Comparison of ENCODE assay signal across 28 cellular contexts in genomic region chr20:22491188-22491500, GRCh38.
DNase-seq lines count a peak whose midpoint lies in the region; ATAC-seq, FAIRE-seq and TF ChIP-seq lines count a peak whose summit lies in the region.
"Had no signal": no experiment of that assay in that cellular context is flagged by ENCODE, and none has a peak within 500 bp of the region (broad histone marks: within the 10 kb centered on the region; RNA-seq: fewer than 3 reads in every experiment).

No MANE protein-coding gene starts in this region.

- TF ChIP-seq EP300 in HepG2 (IDR thresholded peaks at IDR 0.05; ENCODE audit: low read depth in 2 of 2, low read length in 2 of 2) (no peak), HepG2 (CRISPR knock-in tag; IDR thresholded peaks at IDR 0.05; ENCODE audit: borderline replicate concordance) (no peak)

- no peaks in the 10 kb centered on the region for H3K36me3 ChIP-seq in body of pancreas (replicated peaks in 1 of 2; ENCODE audit: insufficient read depth in 1 of 2, low read depth in 2 of 2)
- no peaks in the 10 kb centered on the region for H3K36me3 ChIP-seq in HepG2 (replicated peaks in 1 of 2; ENCODE audit: control insufficient read depth in 1 of 2, insufficient read depth in 2 of 2, low read length in 2 of 2)
- H3K36me3 ChIP-seq: prostate gland, sigmoid colon, thyroid gland, WERI-Rb-1 had no signal

- no peak overlapping the region for H2BK15ac ChIP-seq in H9 (ENCODE audit: low read depth, low read length)

- CTCF ChIA-PET in HepG2 (lab: Yijun Ruan, JAX; ENCODE audit: low intra/inter-chr PET ratio, low total read pairs) = interaction anchor here (1.7 to 2.4 kb wide), 2 partner anchors 38 to 95 kb away, joined by 7 to 27 read pairs; partner anchors contain the start of gene FOXA2

- no peak overlapping the region for H3K4me2 ChIP-seq in H9 (ENCODE audit: insufficient read depth, insufficient read length, low read length)
- peak overlapping the region; percentile 87 for H3K4me2 ChIP-seq in HepG2 (ENCODE audit: low read depth, low read length)
- H3K4me2 ChIP-seq: PC-9 had no signal

- H3K27ac Mint-ChIP-seq in H9 = no peak overlapping the region
- H3K27ac Mint-ChIP-seq in progenitor cell of endocrine pancreas = peak overlapping the region; percentile 99
- H3K27ac Mint-ChIP-seq: activated T-cell treated with anti-CD3 and anti-CD28 coated beads, Interleukin-2, amount 50 U/mL, for 24 hours; CD14-positive monocyte; stimulated activated naive CD8-positive, alpha-beta T cell treated with anti-CD3 and anti-CD28 coated beads, Interleukin-15, Interleukin-2, amounts not matched to agents 100 ng/mL and 50 ng/mL, for 24 hours had no signal

- peaks cover 6% of the 10 kb centered on the region; the same call in 1 of the 2 replicates for H3K4me1 ChIP-seq in H9 (ENCODE audit: insufficient read depth, low read length)
- peaks cover 43% of the 10 kb centered on the region for H3K4me1 ChIP-seq in body of pancreas
- H3K4me1 ChIP-seq in HepG2 (ENCODE audit: insufficient read depth, low read length) = peaks cover 53% of the 10 kb centered on the region
- H3K4me1 ChIP-seq: prostate gland, sigmoid colon had no signal

- intact Hi-C loops in body of pancreas (cut with DNase I) (loop anchor here (10.0 kb wide), 1 partner anchor 74 kb away; no protein-coding TSS in a partner anchor), HepG2 (cut with micrococcal nuclease; ENCODE audit: unreplicated experiment) (loop anchor here (2.0 kb wide), 4 partner anchors 60 to 152 kb away; no protein-coding TSS in a partner anchor)

- DNase-seq in H9 (no peak), body of pancreas (no peak), HepG2 (ENCODE audit: low spot score) (no peak), progenitor cell of endocrine pancreas (ENCODE audit: low spot score, unreplicated experiment) (no peak), NCI-H1105 treated with DMSO at 0.1 percent for 48 hours (lab: John Stamatoyannopoulos, UW) (no peak), activated gamma-delta T cell (lab: John Stamatoyannopoulos, UW) (no peak)
- DNase-seq: activated CD4-positive, alpha-beta T cell treated with anti-CD3 and anti-CD28 coated beads for 48 hours; activated naive CD4-positive, alpha-beta T cell; activated T-cell treated with anti-CD3 and anti-CD28 coated beads, Interleukin-2, amount 50 U/mL, for 24 hours; cerebellar nuclear complex; KBM-7; NCI-H2171; NCI-H524; PC-9; Right ventricle myocardium superior; stimulated activated CD4-positive, alpha-beta T cell treated with anti-CD3 and anti-CD28 coated beads, Interleukin-15, amount 100 ng/mL, for 24 hours; WERI-Rb-1 had no signal

- BruUV-seq in HepG2 (replicated peaks; lab: Mats Ljungman, UMichigan) = no TSS peak

- FAIRE-seq in HepG2 (lab: Jason Lieb, UNC) = no peak
- FAIRE-seq: D721Med had no signal

- no peak overlapping the region for H4K8ac ChIP-seq in H9 (replicated peaks; ENCODE audit: insufficient read length, low read depth, low read length)

- H3K36me3 Mint-ChIP-seq in H9 (ENCODE audit: insufficient read depth in 1 of 3, low read depth in 3 of 3) (no peaks in the 10 kb centered on the region), progenitor cell of endocrine pancreas (ENCODE audit: insufficient read depth) (peaks cover 3% of the 10 kb centered on the region)
- H3K36me3 Mint-ChIP-seq: CD14-positive monocyte had no signal

- H3K4me1 Mint-ChIP-seq in H9 (peaks cover 19 to 21% of the 10 kb centered on the region in 2 experiments), progenitor cell of endocrine pancreas (ENCODE audit: low read depth) (peaks cover 52% of the 10 kb centered on the region)
- H3K4me1 Mint-ChIP-seq: CD14-positive monocyte had no signal

- no peak overlapping the region for H4K5ac ChIP-seq in H9 (ENCODE audit: insufficient read length, low read depth, low read length)

- POLR2A ChIA-PET in HepG2 (lab: Yijun Ruan, JAX) = interaction anchor here (0.6 to 5.0 kb wide), 33 partner anchors 9 to 1170 kb away, joined by 3 to 147 read pairs (median 7); partner anchors contain the start of genes FOXA2 and NXT1

- H3K27ac ChIP-seq in H9 (ENCODE audit: insufficient read length, low read depth, low read length) (no peak overlapping the region), body of pancreas (peak overlapping the region; percentile 89 to 97 (median 95)), HepG2 (ENCODE audit: extremely low read length, insufficient read depth, low read length) (peak overlapping the region; percentile 84)
- H3K27ac ChIP-seq: PC-9, sigmoid colon, WERI-Rb-1 had no signal

- H3K9me3 ChIP-seq in H9 (ENCODE audit: control insufficient read depth, low read depth, low read length) = no peaks in the 10 kb centered on the region
- no peaks in the 10 kb centered on the region for H3K9me3 ChIP-seq in body of pancreas
- 0 out of 2 replicates have a peak, but pooled peaks cover 4% of the 10 kb centered on the region for H3K9me3 ChIP-seq in HepG2 (ENCODE audit: low read length)
- H3K9me3 ChIP-seq: mucosa of descending colon, prostate gland, sigmoid colon, thyroid gland had no signal

- no peak overlapping the region for H3K9ac ChIP-seq in H9 (ENCODE audit: extremely low read depth, insufficient read length, low read length)
- H3K9ac ChIP-seq in HepG2 (ENCODE audit: insufficient read depth, low read depth, low read length) = peak overlapping the region; percentile 69; the same call in 1 of the 2 replicates

- H4K20me1 ChIP-seq in H9 (ENCODE audit: control insufficient read depth, insufficient read depth, insufficient read length) = no peaks in the 10 kb centered on the region
- H4K20me1 ChIP-seq in HepG2 (ENCODE audit: insufficient read depth, low read length) = no peaks in the 10 kb centered on the region

- no peak overlapping the region for H2BK12ac ChIP-seq in H9 (ENCODE audit: insufficient read length, low read depth, low read length)

- no peak overlapping the region for H2BK20ac ChIP-seq in H9 (ENCODE audit: low read depth, low read length, poor library complexity, severe bottlenecking)

- H3K9me3 Mint-ChIP-seq in H9 (peaks cover 0 to 5% of the 10 kb centered on the region in 2 experiments; a peak in 1 of 5 replicates), progenitor cell of endocrine pancreas (ENCODE audit: low read depth) (peaks cover 9% of the 10 kb centered on the region)
- H3K9me3 Mint-ChIP-seq: activated T-cell treated with anti-CD3 and anti-CD28 coated beads, Interleukin-2, amount 50 U/mL, for 24 hours had no signal

- H3K56ac ChIP-seq in H9 (ENCODE audit: insufficient read length, low read depth, low read length) = no peak overlapping the region

- no peak overlapping the region; the same call in 1 of the 2 replicates for H3K14ac ChIP-seq in H9 (ENCODE audit: insufficient read depth, low read length)

- peak overlapping the region; percentile 46 for H3K18ac ChIP-seq in H9 (ENCODE audit: insufficient read length, low read depth, low read length)

- H3K79me1 ChIP-seq in H9 (ENCODE audit: insufficient read depth, low read depth, low read length, poor library complexity, severe bottlenecking) = no peaks in the 10 kb centered on the region

- H2AFZ ChIP-seq in H9 (ENCODE audit: low read length) (no peak overlapping the region), HepG2 (ENCODE audit: low read length) (no peak overlapping the region)
- H2AFZ ChIP-seq: PC-9 had no signal

- H3T11ph ChIP-seq in H9 (ENCODE audit: low read length) = no peak overlapping the region

- no peak for TF ChIP-seq POLR2A in body of pancreas (IDR thresholded peaks at IDR 0.05)
- no peak for TF ChIP-seq POLR2A in HepG2 (IDR thresholded peaks at IDR 0.05; ENCODE audit: insufficient read depth in 1 of 2, low read depth in 2 of 2, low read length in 2 of 2)

- H3K27me3 ChIP-seq in H9 (ENCODE audit: insufficient read depth, low read length) (no peaks in the 10 kb centered on the region), body of pancreas (no peaks in the 10 kb centered on the region), HepG2 (ENCODE audit: control insufficient read depth in 1 of 2, insufficient read depth in 2 of 2, low read length in 2 of 2) (no peaks in the 10 kb centered on the region)
- H3K27me3 ChIP-seq: thyroid gland had no signal

- H2BK120ac ChIP-seq in H9 (ENCODE audit: low read depth, low read length, poor library complexity, severe bottlenecking) = no peak overlapping the region

- H3K4me3 ChIP-seq in body of pancreas (no peak overlapping the region), HepG2 (replicated peaks in 1 of 3; ENCODE audit: insufficient read depth in 1 of 3, low read depth in 2 of 3, low read length in 3 of 3) (peak overlapping the region; percentile 5 to 61 (median 10); a peak in 4 of 6 replicates)
- H3K4me3 ChIP-seq: lung, mucosa of descending colon, PC-9, prostate gland, sigmoid colon, thyroid gland had no signal

- no peak for TF ChIP-seq RAD21 in HepG2 (CRISPR knock-in tag; IDR thresholded peaks at IDR 0.05)

- H4K91ac ChIP-seq in H9 (ENCODE audit: insufficient read length, low read depth, low read length) = no peak overlapping the region

- no peaks in the 10 kb centered on the region for H3K23me2 ChIP-seq in H9 (ENCODE audit: insufficient read length, low read depth, low read length, poor library complexity, severe bottlenecking)

- H3K23ac ChIP-seq in H9 (ENCODE audit: insufficient read length, low read depth, low read length) = no peak overlapping the region

- H3K27me3 Mint-ChIP-seq in H9 (ENCODE audit: low read depth) = peaks cover 47% of the 10 kb centered on the region
- no peaks in the 10 kb centered on the region for H3K27me3 Mint-ChIP-seq in progenitor cell of endocrine pancreas
- H3K27me3 Mint-ChIP-seq: activated T-cell treated with anti-CD3 and anti-CD28 coated beads, Interleukin-2, amount 50 U/mL, for 24 hours had no signal

- H2AK5ac ChIP-seq in H9 (ENCODE audit: insufficient read length, low read length) = no peak overlapping the region

- ATAC-seq in body of pancreas (no peak), HepG2 (no peak), SK-N-SH treated with all-trans-retinoic acid at 6 μM for 48 hours (no peak)
- ATAC-seq: HCT116 had no signal

- H3K79me2 ChIP-seq in H9 (ENCODE audit: insufficient read depth, low read length) (no peaks in the 10 kb centered on the region), HepG2 (ENCODE audit: insufficient read depth, low read length) (no peaks in the 10 kb centered on the region)

- in situ Hi-C loops in HepG2 (cut with HindIII; ENCODE audit: extremely low pct_ligation_motif_present, low pct_unique_long_range_greater_than_20kb) = no loop called here

- no CpG with 5 or more reads among the region's 3 CpGs for WGBS in H9 (ENCODE audit: extremely low coverage, insufficient read length, low lambda C conversion rate)
- 5 to 35% methylated on average over 3 of the region's 3 CpGs for WGBS in body of pancreas, 2 donors
- 9% methylated on average over 3 of the region's 3 CpGs for WGBS in HepG2 (ENCODE audit: low lambda C conversion rate)

- no peak overlapping the region for H2BK5ac ChIP-seq in H9 (ENCODE audit: insufficient read length, low read length)

- no peak overlapping the region for H3K4ac ChIP-seq in H9 (ENCODE audit: low read depth, low read length)

- no peak overlapping the region; a peak in 1 of 5 replicates for H3K4me3 Mint-ChIP-seq in H9
- no peak overlapping the region for H3K4me3 Mint-ChIP-seq in progenitor cell of endocrine pancreas (ENCODE audit: low read depth)
- H3K4me3 Mint-ChIP-seq: activated T-cell treated with anti-CD3 and anti-CD28 coated beads, Interleukin-2, amount 50 U/mL, for 24 hours; CD14-positive monocyte; neural crest cell; stimulated activated naive CD8-positive, alpha-beta T cell treated with anti-CD3 and anti-CD28 coated beads, Interleukin-15, Interleukin-2, amounts not matched to agents 100 ng/mL and 50 ng/mL, for 24 hours had no signal

- no peak for TF ChIP-seq CTCF in H9 (conservative IDR thresholded peaks at IDR 0.05)
- TF ChIP-seq CTCF in body of pancreas (IDR thresholded peaks at IDR 0.05) = no peak
- no peak for TF ChIP-seq CTCF in HepG2 (CRISPR knock-in tag; IDR thresholded peaks at IDR 0.05)
- no peak for TF ChIP-seq CTCF in progenitor cell of endocrine pancreas (IDR thresholded peaks at IDR 0.05; ENCODE audit: unreplicated experiment)

Comparison
In these comparisons a context has a peak if more than half of its experiments do, and no peak if none do; other contexts are left out.
1. H3K4me3 ChIP-seq: peak in HepG2 (3 of 3); none in body of pancreas (0 of 2).